Comparison of ENCODE assay signal across 1 cellular context in genomic region chr12:52413787-52414345, GRCh38.
TF ChIP-seq lines count a peak whose summit lies in the region.

No MANE protein-coding gene starts in this region.

TF ChIP-seq in HepG2, 621 proteins besides CTCF, POLR2A, EP300 and RAD21:
- no peak for TF ChIP-seq ARHGAP35 (CRISPR knock-in tag; IDR thresholded peaks at IDR 0.05; ENCODE audit: borderline replicate concordance)
- no peak for TF ChIP-seq ZNF282 (IDR thresholded peaks at IDR 0.05; ENCODE audit: partially characterized antibody)
- no peak for TF ChIP-seq FOSL2 (CRISPR knock-in tag; IDR thresholded peaks at IDR 0.05)
- TF ChIP-seq CHD4 (IDR thresholded peaks at IDR 0.05; ENCODE audit: borderline replicate concordance, low read length): no peak
- no peak for TF ChIP-seq MXD4 (CRISPR knock-in tag; IDR thresholded peaks at IDR 0.05)
- TF ChIP-seq NR3C1 (CRISPR knock-in tag; IDR thresholded peaks at IDR 0.05): no peak
- TF ChIP-seq ZNF281 (CRISPR knock-in tag; IDR thresholded peaks at IDR 0.05; ENCODE audit: borderline replicate concordance): no peak
- no peak for TF ChIP-seq ZNF431 (CRISPR knock-in tag; IDR thresholded peaks at IDR 0.05; ENCODE audit: borderline replicate concordance, low read depth)
